13 cellular contexts compared by ENCODE assay signal in the genomic region with DNA sequence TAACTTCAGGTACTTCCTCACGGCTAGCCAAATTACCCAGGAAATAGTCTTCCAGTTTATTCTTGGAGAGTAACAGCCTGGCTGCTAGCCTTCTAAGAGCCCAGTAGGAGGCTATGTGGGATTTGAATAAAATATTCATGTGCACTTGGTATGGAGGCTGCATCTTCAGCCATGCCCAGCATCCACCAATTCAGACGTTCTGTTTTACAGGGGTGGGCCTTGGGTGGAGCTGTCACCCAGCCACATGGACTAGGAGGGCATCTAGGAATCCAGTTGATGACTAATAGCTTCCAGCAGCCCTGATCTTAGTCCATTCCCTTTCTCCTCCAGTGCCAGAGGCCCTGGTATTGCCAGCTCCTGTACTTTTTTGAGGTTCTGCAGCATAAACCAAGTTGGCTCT.
DNase-seq lines count a peak whose midpoint lies in the region; ATAC-seq, FAIRE-seq and TF ChIP-seq lines count a peak whose summit lies in the region.
"Had no signal": no experiment of that assay in that cellular context is flagged by ENCODE, and none has a peak within 500 bp of the region (broad histone marks: within the 10 kb centered on the region; RNA-seq: fewer than 3 reads in every experiment).

No MANE protein-coding gene starts in this region.

- H3K9me3 ChIP-seq in WERI-Rb-1 (ENCODE audit: severe bottlenecking) (peaks cover 3% of the 10 kb centered on the region), left ventricle myocardium inferior (replicated peaks) (peaks cover 8% of the 10 kb centered on the region)
- H3K9me3 ChIP-seq: body of pancreas, gastroesophageal sphincter had no signal

- DNase-seq in SIG-M5 treated with dmso at 0.1 percent for 504 hours (lab: John Stamatoyannopoulos, UW; ENCODE audit: unreplicated experiment) (peak; percentile 29), SIG-M5 (lab: John Stamatoyannopoulos, UW) (no peak), WERI-Rb-1 (no peak), fibroblast of villous mesenchyme (ENCODE audit: low read depth) (peak; percentile 43), urothelium cell line (ENCODE audit: low spot score) (peak; percentile 49), left ventricle myocardium inferior (no peak)
- DNase-seq: activated T-cell treated with anti-CD3 and anti-CD28 coated beads for 4 hours, body of pancreas, NCI-H1092, right cardiac atrium had no signal

- no peak for ATAC-seq in HG02610 (IDR thresholded peaks at IDR 0.05; ENCODE audit: unreplicated experiment)
- no peak for ATAC-seq in HG02884 (IDR thresholded peaks at IDR 0.05; ENCODE audit: unreplicated experiment)
- ATAC-seq: body of pancreas, gastroesophageal sphincter, right cardiac atrium had no signal

- no peak overlapping the region for H3K27ac ChIP-seq in WERI-Rb-1
- H3K27ac ChIP-seq in left ventricle myocardium inferior (replicated peaks): no peak overlapping the region
- H3K27ac ChIP-seq: body of pancreas, gastroesophageal sphincter had no signal

- no peaks in the 10 kb centered on the region for H3K4me1 ChIP-seq in left ventricle myocardium inferior
- H3K4me1 ChIP-seq: body of pancreas, gastroesophageal sphincter had no signal

- H3K27me3 ChIP-seq in WERI-Rb-1 (ENCODE audit: insufficient read depth, low read depth, severe bottlenecking) (no peaks in the 10 kb centered on the region), left ventricle myocardium inferior (ENCODE audit: low read depth) (no peaks in the 10 kb centered on the region)
- H3K27me3 ChIP-seq: body of pancreas, gastroesophageal sphincter had no signal

- intact Hi-C loops in left ventricle myocardium inferior (cut with micrococcal nuclease): no loop called here

- H3K4me3 ChIP-seq in WERI-Rb-1 (ENCODE audit: low read depth, low read length) (no peak overlapping the region), fibroblast of villous mesenchyme (ENCODE audit: low read depth, low read length) (no peak overlapping the region), left ventricle myocardium inferior (no peak overlapping the region)
- H3K4me3 ChIP-seq: body of pancreas, gastroesophageal sphincter had no signal

- no peak for FAIRE-seq in urothelium cell line (lab: Jason Lieb, UNC)

- peak; percentile 11; the same call in 1 of the 2 replicates for TF ChIP-seq CTCF in WERI-Rb-1 (IDR thresholded peaks at IDR 0.05; ENCODE audit: low read depth, low read length)
- TF ChIP-seq CTCF in fibroblast of villous mesenchyme (IDR thresholded peaks at IDR 0.05; ENCODE audit: insufficient read depth, low read depth, low read length): peak; percentile 46
- no peak for TF ChIP-seq CTCF in left ventricle myocardium inferior (IDR thresholded peaks at IDR 0.05; ENCODE audit: borderline replicate concordance)

- H3K36me3 ChIP-seq in WERI-Rb-1: no peaks in the 10 kb centered on the region
- no peaks in the 10 kb centered on the region for H3K36me3 ChIP-seq in left ventricle myocardium inferior
- H3K36me3 ChIP-seq: gastroesophageal sphincter had no signal

Comparison
In these comparisons a context has a peak if more than half of its experiments do, and no peak if none do; other contexts are left out.
1. DNase-seq: peak in SIG-M5 treated with dmso at 0.1 percent for 504 hours (single experiment), fibroblast of villous mesenchyme (single experiment) and urothelium cell line (single experiment); none in SIG-M5 (single experiment), WERI-Rb-1 (single experiment) and left ventricle myocardium inferior (single experiment).